Comparison of ENCODE assay signal across 1 cellular context in genomic region chr2:42360890-42361727, GRCh38.
TF ChIP-seq lines count a peak whose summit lies in the region.

COX7A2L (minus strand) TSS chr2:42361217; CDS start chr2:42361161, 56 bp downstream.

TF ChIP-seq in SK-N-SH, 30 proteins besides CTCF, POLR2A, EP300 and RAD21 (continued from another document):
- TF ChIP-seq ZBTB33 (IDR thresholded peaks at IDR 0.05; ENCODE audit: borderline replicate concordance, low read depth) (no peak), MAX (IDR thresholded peaks at IDR 0.05; ENCODE audit: low read depth) (peak; percentile 76), MEF2A (IDR thresholded peaks at IDR 0.05; ENCODE audit: borderline replicate concordance, low read depth) (no peak), PBX3 (IDR thresholded peaks at IDR 0.05) (no peak), GATA2 (CRISPR knock-in tag; IDR thresholded peaks at IDR 0.05) (no peak), SMC3 (IDR thresholded peaks at IDR 0.05; ENCODE audit: low read depth, low read length) (peak; percentile 65; the same call in 1 of the 2 replicates), TEAD4 (IDR thresholded peaks at IDR 0.05; ENCODE audit: borderline replicate concordance, insufficient read depth) (no peak)
